Comparison of ENCODE assay signal across 7 cellular contexts in genomic region chr4:177441061-177441802, GRCh38.
A peak's percentile ranks its signal among the peaks of the same experiment; 100 is the strongest.
DNase-seq lines count a peak whose midpoint lies in the region; ATAC-seq and TF ChIP-seq lines count a peak whose summit lies in the region.

No MANE protein-coding gene starts in this region.

- ATAC-seq in GM19438 (IDR thresholded peaks at IDR 0.05; ENCODE audit: low read depth, unreplicated experiment) = peak; percentile 38
- peak; percentile 39 for ATAC-seq in HG03469 (IDR thresholded peaks at IDR 0.05; ENCODE audit: unreplicated experiment)

- H3K4me1 Mint-ChIP-seq in T-helper 2 cell treated with Interferon-gamma antibody and Interleukin-4, amounts not matched to agents 5 μg/mL and 100 μg/mL, for 36 hours (ENCODE audit: low read depth) = peaks cover 20% of the 10 kb centered on the region
- H3K4me1 Mint-ChIP-seq in nephron = peaks cover 21% of the 10 kb centered on the region

- no peaks in the 10 kb centered on the region for H3K27me3 Mint-ChIP-seq in T-helper 2 cell treated with Interferon-gamma antibody and Interleukin-4, amounts not matched to agents 5 μg/mL and 100 μg/mL, for 36 hours (ENCODE audit: low read depth)
- no peaks in the 10 kb centered on the region for H3K27me3 Mint-ChIP-seq in nephron (ENCODE audit: low read depth)

- TF ChIP-seq CTCF in epithelial cell of esophagus (IDR thresholded peaks at IDR 0.05; ENCODE audit: insufficient read depth, low read depth, low read length, missing control alignments) = peak; percentile 43
- no peak for TF ChIP-seq CTCF in nephron (IDR thresholded peaks at IDR 0.05; ENCODE audit: unreplicated experiment in 3 of 3)

- H3K4me3 Mint-ChIP-seq in T-helper 2 cell treated with Interferon-gamma antibody and Interleukin-4, amounts not matched to agents 5 μg/mL and 100 μg/mL, for 36 hours = peak overlapping the region; percentile 89
- H3K4me3 Mint-ChIP-seq in nephron = peak overlapping the region; percentile 87 to 90 (median 88)

- no peaks in the 10 kb centered on the region for H3K9me3 Mint-ChIP-seq in T-helper 2 cell treated with Interferon-gamma antibody and Interleukin-4, amounts not matched to agents 5 μg/mL and 100 μg/mL, for 36 hours
- H3K9me3 Mint-ChIP-seq in nephron = no peaks in the 10 kb centered on the region

- H3K36me3 Mint-ChIP-seq in T-helper 2 cell treated with Interferon-gamma antibody and Interleukin-4, amounts not matched to agents 5 μg/mL and 100 μg/mL, for 36 hours (ENCODE audit: low read depth) = peaks cover 13% of the 10 kb centered on the region
- H3K36me3 Mint-ChIP-seq in nephron (ENCODE audit: low read depth) = peaks cover 6% of the 10 kb centered on the region

- peak overlapping the region; percentile 77 for H3K4me3 ChIP-seq in epithelial cell of esophagus (ENCODE audit: low read length)

- peak overlapping the region; percentile 95 for H3K27ac Mint-ChIP-seq in T-helper 2 cell treated with Interferon-gamma antibody and Interleukin-4, amounts not matched to agents 5 μg/mL and 100 μg/mL, for 36 hours
- H3K27ac Mint-ChIP-seq in nephron = peak overlapping the region; percentile 88 to 94 (median 94)

- DNase-seq in GM03348 (ENCODE audit: low spot score) (peak; percentile 9), epithelial cell of esophagus (ENCODE audit: low read depth) (peak; percentile 64), NCI-H446 (lab: John Stamatoyannopoulos, UW) (no peak)
- no peak for DNase-seq in T-helper 2 cell treated with Interferon-gamma antibody and Interleukin-4, amounts not matched to agents 5 μg/mL and 100 μg/mL, for 36 hours (ENCODE audit: low spot score)

Comparison
In these comparisons a context has a peak if more than half of its experiments do, and no peak if none do; other contexts are left out.
1. DNase-seq: peak in GM03348 (single experiment) and epithelial cell of esophagus (single experiment); none in T-helper 2 cell treated with Interferon-gamma antibody and Interleukin-4, amounts not matched to agents 5 μg/mL and 100 μg/mL, for 36 hours (single experiment) and NCI-H446 (0 of 2).